Comparison of ENCODE assay signal across 19 cellular contexts in the genomic region with DNA sequence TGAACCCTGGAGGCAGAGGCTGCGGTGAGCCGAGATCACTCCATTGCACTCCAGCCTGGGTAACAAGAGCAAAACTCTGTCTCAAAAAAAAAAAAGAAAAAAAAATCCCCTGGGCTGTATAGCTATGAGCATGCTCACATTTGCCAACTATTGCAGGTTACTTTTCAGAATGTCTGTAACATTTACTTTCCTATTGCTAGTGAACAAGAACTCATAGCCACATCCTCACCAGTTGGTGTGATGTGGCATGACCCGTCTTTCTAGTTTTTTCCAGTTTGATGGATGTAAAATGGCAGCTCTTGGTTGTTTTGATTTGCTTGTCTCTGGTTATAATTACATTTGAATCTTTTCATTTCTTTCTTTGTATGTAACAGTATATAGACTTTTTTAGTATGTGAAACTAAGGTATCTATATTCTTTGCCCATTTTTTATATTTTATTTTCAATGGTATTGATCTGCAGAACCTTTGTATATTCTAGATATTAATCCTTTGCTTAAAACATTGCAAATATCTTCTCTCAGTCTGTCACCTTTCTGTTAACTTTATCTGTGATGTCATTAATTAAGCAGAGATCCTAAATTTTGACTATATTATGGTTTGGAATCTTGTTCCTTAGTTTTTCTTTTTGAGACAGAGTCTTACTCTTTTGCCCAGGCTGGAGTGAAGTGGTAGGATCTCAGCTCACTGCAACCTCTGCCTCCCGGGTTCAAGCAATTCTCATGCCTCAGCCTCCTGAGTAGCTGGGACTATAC.
"Had no signal": no experiment of that assay in that cellular context is flagged by ENCODE, and none has a peak within 500 bp of the region (broad histone marks: within the 10 kb centered on the region; RNA-seq: fewer than 3 reads in every experiment).

No MANE protein-coding gene starts in this region.

- H3K9me3 ChIP-seq: gastrocnemius medialis, suprapubic skin, transverse colon had no signal

- DNase-seq: activated CD4-positive, alpha-beta memory T cell treated with anti-CD3 and anti-CD28 coated beads, Interleukin-2, amount 10 ng/mL, durations not matched to agents 7 days and 5 days; activated CD4-positive, alpha-beta T cell treated with anti-CD3 and anti-CD28 coated beads for 4 hours; activated CD8-positive, alpha-beta memory T cell treated with anti-CD3 and anti-CD28 coated beads, Interleukin-2, amount 50 U/mL, for 48 hours; activated gamma-delta T cell; anterior cingulate cortex; gastrocnemius medialis; head of caudate nucleus; immature natural killer cell; kidney glomerular epithelial cell; left ventricle myocardium superior; stimulated activated CD4-positive, alpha-beta T cell treated with anti-CD3 and anti-CD28 coated beads, Interleukin-2, amount 100 ng/mL, for 24 hours; transverse colon had no signal

- H3K4me3 ChIP-seq: coronary artery, gastrocnemius medialis, suprapubic skin, transverse colon had no signal

- H3K9me3 Mint-ChIP-seq: activated CD4-positive, alpha-beta memory T cell treated with anti-CD3 and anti-CD28 coated beads, Interleukin-2, amount 10 ng/mL, durations not matched to agents 7 days and 5 days; brain; immature natural killer cell; memory B cell; neural crest cell; stimulated activated naive CD8-positive, alpha-beta T cell treated with anti-CD3 and anti-CD28 coated beads, Interleukin-15, Interleukin-2, amounts not matched to agents 100 ng/mL and 50 ng/mL, for 24 hours had no signal

- H3K27ac Mint-ChIP-seq: activated CD4-positive, alpha-beta memory T cell treated with anti-CD3 and anti-CD28 coated beads, Interleukin-2, amount 10 ng/mL, durations not matched to agents 7 days and 5 days; brain; immature natural killer cell; memory B cell; progenitor cell of endocrine pancreas; stimulated activated naive CD8-positive, alpha-beta T cell treated with anti-CD3 and anti-CD28 coated beads, Interleukin-15, Interleukin-2, amounts not matched to agents 100 ng/mL and 50 ng/mL, for 24 hours had no signal

- H3K4me1 Mint-ChIP-seq: activated CD4-positive, alpha-beta memory T cell treated with anti-CD3 and anti-CD28 coated beads, Interleukin-2, amount 10 ng/mL, durations not matched to agents 7 days and 5 days; brain; immature natural killer cell; neural crest cell had no signal

- H3K4me3 Mint-ChIP-seq: activated CD4-positive, alpha-beta memory T cell treated with anti-CD3 and anti-CD28 coated beads, Interleukin-2, amount 10 ng/mL, durations not matched to agents 7 days and 5 days; brain; immature natural killer cell; memory B cell; neural crest cell; stimulated activated naive CD8-positive, alpha-beta T cell treated with anti-CD3 and anti-CD28 coated beads, Interleukin-15, Interleukin-2, amounts not matched to agents 100 ng/mL and 50 ng/mL, for 24 hours had no signal

- H3K27ac ChIP-seq: coronary artery, gastrocnemius medialis, suprapubic skin, transverse colon had no signal

- H3K27me3 Mint-ChIP-seq: activated CD4-positive, alpha-beta memory T cell treated with anti-CD3 and anti-CD28 coated beads, Interleukin-2, amount 10 ng/mL, durations not matched to agents 7 days and 5 days; memory B cell; progenitor cell of endocrine pancreas; stimulated activated naive CD8-positive, alpha-beta T cell treated with anti-CD3 and anti-CD28 coated beads, Interleukin-15, Interleukin-2, amounts not matched to agents 100 ng/mL and 50 ng/mL, for 24 hours had no signal

- ATAC-seq: gastrocnemius medialis, left ventricle myocardium superior had no signal

- H3K4me1 ChIP-seq: gastrocnemius medialis, suprapubic skin, transverse colon had no signal
